ENCODE assay signal across 10 cellular contexts in the genomic region with DNA sequence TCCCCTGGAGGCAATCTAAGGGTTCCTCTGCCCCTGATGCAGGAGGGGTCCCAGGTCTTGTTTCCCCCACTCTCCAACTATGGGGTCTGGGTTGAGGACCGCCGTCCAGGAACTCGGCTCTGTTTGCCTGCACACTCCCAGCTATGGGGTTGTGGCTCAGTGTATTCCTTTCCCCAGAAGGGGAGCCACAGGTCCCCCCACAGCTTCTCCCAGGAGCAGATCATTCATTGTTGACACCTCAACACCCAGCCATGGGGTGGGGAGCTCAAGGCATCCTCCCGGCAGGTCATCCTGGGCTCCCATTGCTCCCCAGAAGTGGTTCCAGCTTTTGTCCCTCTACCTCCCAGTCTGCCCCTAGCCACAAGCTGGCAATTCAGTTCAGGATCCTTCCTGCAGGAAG. TPM values are rescaled to one million over a fixed set of nuclear protein-coding genes. Genes with fewer than 3 reads are reported as not detected.
DNase-seq lines count a peak whose midpoint lies in the region; ATAC-seq and TF ChIP-seq lines count a peak whose summit lies in the region.
"Had no signal": no experiment of that assay in that cellular context is flagged by ENCODE, and none has a peak within 500 bp of the region (broad histone marks: within the 10 kb centered on the region; RNA-seq: fewer than 3 reads in every experiment).

No MANE protein-coding gene starts in this region.

- TF ChIP-seq EP300 in suprapubic skin (IDR thresholded peaks at IDR 0.05) = no peak

- TF ChIP-seq CTCF in astrocyte of the spinal cord (IDR thresholded peaks at IDR 0.05; ENCODE audit: low read depth, low read length) = no peak
- no peak for TF ChIP-seq CTCF in left lung (IDR thresholded peaks at IDR 0.05)
- no peak for TF ChIP-seq CTCF in suprapubic skin (IDR thresholded peaks at IDR 0.05)

- H3K4me3 ChIP-seq in astrocyte of the spinal cord (ENCODE audit: low read depth, low read length) = peak overlapping the region; percentile 78
- H3K4me3 ChIP-seq in left lung = peak overlapping the region; percentile 58 to 62
- peak overlapping the region; percentile 66 for H3K4me3 ChIP-seq in suprapubic skin

- no peak overlapping the region for H3K27ac Mint-ChIP-seq in T-helper 2 cell treated with Interferon-gamma antibody and Interleukin-4, amounts not matched to agents 5 μg/mL and 100 μg/mL, for 36 hours

- no peaks in the 10 kb centered on the region for H3K36me3 Mint-ChIP-seq in T-helper 2 cell treated with Interferon-gamma antibody and Interleukin-4, amounts not matched to agents 5 μg/mL and 100 μg/mL, for 36 hours (ENCODE audit: low read depth)

- H3K9me3 ChIP-seq in left lung (no peaks in the 10 kb centered on the region), suprapubic skin (no peaks in the 10 kb centered on the region)

- WGBS in suprapubic skin = 56% methylated on average over 4 of the region's 4 CpGs

- no peaks in the 10 kb centered on the region for H3K9me3 Mint-ChIP-seq in T-helper 2 cell treated with Interferon-gamma antibody and Interleukin-4, amounts not matched to agents 5 μg/mL and 100 μg/mL, for 36 hours

- peaks cover 7% of the 10 kb centered on the region for H3K4me1 Mint-ChIP-seq in T-helper 2 cell treated with Interferon-gamma antibody and Interleukin-4, amounts not matched to agents 5 μg/mL and 100 μg/mL, for 36 hours (ENCODE audit: low read depth)

- intact Hi-C loops in left lung (cut with DNase I) = no loop called here

- H3K36me3 ChIP-seq in left lung (peaks cover 0 to 18% of the 10 kb centered on the region in 2 donors), suprapubic skin (peaks cover 11% of the 10 kb centered on the region)

- H3K27me3 Mint-ChIP-seq in T-helper 2 cell treated with Interferon-gamma antibody and Interleukin-4, amounts not matched to agents 5 μg/mL and 100 μg/mL, for 36 hours (ENCODE audit: low read depth) = peaks cover 28% of the 10 kb centered on the region

- no peak for DNase-seq in T-helper 2 cell treated with Interferon-gamma antibody and Interleukin-4, amounts not matched to agents 5 μg/mL and 100 μg/mL, for 36 hours (ENCODE audit: low spot score)
- DNase-seq in T-helper 2 cell (no peak), astrocyte of the spinal cord (ENCODE audit: low read depth, low spot score) (no peak), left lung (no peak), suprapubic skin (ENCODE audit: low spot score in 2 of 2) (no peak), NCI-H69 (lab: John Stamatoyannopoulos, UW) (no peak), NCI-H526 treated with DMSO at 0.1 percent for 48 hours (lab: John Stamatoyannopoulos, UW) (no peak), NCI-H226 (no peak)
- DNase-seq: HCEC 1CT, left colon had no signal

- H3K27ac ChIP-seq in left lung (peak overlapping the region; percentile 77 to 80), suprapubic skin (peak overlapping the region; percentile 80)

- TF ChIP-seq POLR2A in suprapubic skin (IDR thresholded peaks at IDR 0.05) = no peak

- in situ Hi-C loops in astrocyte of the spinal cord (cut with HindIII; ENCODE audit: low sequenced_read_pairs) = no loop called here

- peaks cover 0 to 27% of the 10 kb centered on the region in 2 donors for H3K4me1 ChIP-seq in left lung
- peaks cover 31% of the 10 kb centered on the region for H3K4me1 ChIP-seq in suprapubic skin

- H3K27me3 ChIP-seq in left lung = peaks cover 0 to 46% of the 10 kb centered on the region in 2 donors
- H3K27me3 ChIP-seq in suprapubic skin = no peaks in the 10 kb centered on the region

- peak overlapping the region; percentile 57 for H3K4me3 Mint-ChIP-seq in T-helper 2 cell treated with Interferon-gamma antibody and Interleukin-4, amounts not matched to agents 5 μg/mL and 100 μg/mL, for 36 hours

- no peak for ATAC-seq in left lung
- ATAC-seq: left colon had no signal

RNA-seq across cellular contexts. Expression of a gene that starts 1.0 kb away (rescaled TPM):
- total RNA-seq in left lung (10 to 100 TPM; 46.1 to 47.6 TPM), suprapubic skin (10 to 100 TPM; 28.7 to 48.5 (median 39.5) TPM)

RNA-seq across cellular contexts. Expression of a gene that starts 5.5 kb away (rescaled TPM):
- total RNA-seq in left lung = 10 to 100 TPM; 47.7 to 76.6 TPM
- total RNA-seq in suprapubic skin = 10 to 100 TPM; 15.9 to 43.6 (median 29.5) TPM

RNA-seq across cellular contexts. Expression of a gene that starts 18.6 kb away (rescaled TPM):
- 100 to 1,000 TPM; 134 to 255 TPM for total RNA-seq in left lung
- total RNA-seq in suprapubic skin = 100 to 1,000 TPM in 1 of 4 donors, 10 to 100 TPM in 3; 57.8 to 112 (median 78.5) TPM

RNA-seq across cellular contexts. Expression of a gene that starts 28.0 kb away (rescaled TPM):
- total RNA-seq in left lung (1 to 10 TPM; 3.6 to 4.6 TPM), suprapubic skin (1 to 10 TPM; 2.9 to 5.2 (median 4.1) TPM)
